Comparison of ENCODE assay signal across 8 cellular contexts in the genomic region with DNA sequence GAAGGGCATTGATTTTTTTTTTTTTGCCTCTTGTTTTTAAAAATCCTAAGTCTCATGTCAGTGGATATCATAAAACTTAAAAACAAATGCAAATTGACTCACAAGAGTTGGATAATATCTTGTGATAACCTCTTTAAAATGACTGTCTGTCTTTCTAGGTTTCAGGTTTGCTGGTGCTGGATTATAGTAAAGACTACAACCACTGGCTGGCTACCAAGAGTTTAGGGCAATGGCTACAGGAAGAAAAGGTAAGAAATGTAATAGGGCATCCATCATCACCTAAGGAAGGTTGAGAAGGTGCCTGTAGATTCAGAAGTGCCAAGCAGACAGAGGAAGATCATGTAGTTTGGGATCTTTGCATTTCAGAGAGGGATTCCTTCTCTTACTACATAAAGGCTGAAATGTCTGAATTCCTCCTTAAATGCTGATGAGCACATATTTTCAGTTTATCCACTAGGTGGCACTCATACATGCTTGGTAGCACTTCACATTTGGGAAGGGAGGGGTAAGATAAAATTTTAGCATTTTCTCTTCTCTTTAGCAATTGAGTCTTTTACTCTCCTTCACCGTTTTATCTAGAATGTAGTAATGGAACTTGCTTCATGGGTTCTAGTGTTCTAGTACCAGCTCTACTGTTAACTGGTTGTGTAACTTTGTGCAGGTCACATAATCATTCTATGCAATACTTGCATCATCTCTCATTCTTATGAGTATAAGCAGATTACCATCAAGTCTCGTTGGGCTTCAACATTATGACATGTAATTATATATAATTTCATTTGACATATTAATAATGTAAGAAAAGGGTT. TPM values are rescaled to one million over a fixed set of nuclear protein-coding genes. Genes with fewer than 3 reads are reported as not detected.
DNase-seq lines count a peak whose midpoint lies in the region; ATAC-seq, FAIRE-seq and TF ChIP-seq lines count a peak whose summit lies in the region.

No MANE protein-coding gene starts in this region.

- H3K4me2 ChIP-seq in A549 = no peak overlapping the region
- no peak overlapping the region for H3K4me2 ChIP-seq in parathyroid adenoma (ENCODE audit: low read length)

- H3K9me3 ChIP-seq in A549 = no peaks in the 10 kb centered on the region
- no peaks in the 10 kb centered on the region for H3K9me3 ChIP-seq in parathyroid adenoma (ENCODE audit: control insufficient read depth, low read length)

- H3K27ac ChIP-seq in A549 = no peak overlapping the region; a peak in 1 of 6 replicates
- no peak overlapping the region for H3K27ac ChIP-seq in parathyroid adenoma

- WGBS in A549 (ENCODE audit: missing lambda C conversion rate) = 4% methylated on average over 2 of the region's 2 CpGs

- H3K4me1 ChIP-seq in A549 (no peaks in the 10 kb centered on the region), parathyroid adenoma (no peaks in the 10 kb centered on the region)

- DNase-seq in A549 (ENCODE audit: low read depth in 1 of 2, low spot score in 1 of 2) (peak; percentile 18 to 56), GM06990 (ENCODE audit: extremely low read depth, insufficient read length) (peak; percentile 18), H4 (ENCODE audit: low spot score) (peak; percentile 49), SHP77 treated with DMSO at 0.1 percent for 48 hours (lab: John Stamatoyannopoulos, UW) (peak; percentile 72), fibroblast of gingiva (ENCODE audit: low read depth) (peak; percentile 51)
- peak; percentile 41 for DNase-seq in Jurkat, Clone E6-1 (ENCODE audit: low read depth, low spot score)
- no peak for DNase-seq in activated effector memory CD4-positive, alpha-beta T cell treated with anti-CD3 and anti-CD28 coated beads, Interleukin-2, amount 50 U/mL, for 16 hours

- TF ChIP-seq EP300 in A549 (IDR thresholded peaks at IDR 0.05) = no peak

- H3K27me3 ChIP-seq in GM06990 (replicated peaks; ENCODE audit: control insufficient read depth, insufficient read depth, low read length) (no peaks in the 10 kb centered on the region), parathyroid adenoma (ENCODE audit: control insufficient read depth, insufficient read depth, low read length) (no peaks in the 10 kb centered on the region)

- CTCF ChIA-PET in A549 (lab: Yijun Ruan, JAX) = interaction anchor here (1.5 kb wide), 1 partner anchor 16 kb away, joined by 4 read pairs; no protein-coding TSS in a partner anchor

- H3K9ac ChIP-seq in parathyroid adenoma = no peak overlapping the region

- no peaks in the 10 kb centered on the region for H3K79me2 ChIP-seq in parathyroid adenoma

- TF ChIP-seq CTCF in A549 (IDR thresholded peaks at IDR 0.05) = peak; percentile 73
- peak; percentile 72 for TF ChIP-seq CTCF in GM06990 (IDR thresholded peaks at IDR 0.05; ENCODE audit: insufficient read depth, low read length, poor library complexity, severe bottlenecking)
- TF ChIP-seq CTCF in parathyroid adenoma (IDR thresholded peaks at IDR 0.05) = peak; percentile 73

- H3K4me3 ChIP-seq in A549 (no peak overlapping the region), GM06990 (replicated peaks; ENCODE audit: low read depth, low read length) (no peak overlapping the region), parathyroid adenoma (ENCODE audit: low read depth, low read length) (no peak overlapping the region)
- no peak overlapping the region for H3K4me3 ChIP-seq in Jurkat, Clone E6-1 (ENCODE audit: low read length)

- peak; percentile 70 for FAIRE-seq in A549 (lab: Jason Lieb, UNC)

- H2AFZ ChIP-seq in parathyroid adenoma = peak overlapping the region; percentile 51

- ATAC-seq in A549 = peak in 1 of 2 experiments; percentile 85; a peak in 3 of 6 replicates

- no peak for TF ChIP-seq POLR2A in A549 (IDR thresholded peaks at IDR 0.05; ENCODE audit: low read length)

- no peaks in the 10 kb centered on the region for H3K36me3 ChIP-seq in GM06990 (ENCODE audit: control insufficient read depth, insufficient read depth, low read length)
- no peaks in the 10 kb centered on the region for H3K36me3 ChIP-seq in parathyroid adenoma (ENCODE audit: control insufficient read depth, insufficient read depth, low read length)

- POLR2A ChIA-PET in A549 (lab: Yijun Ruan, JAX) = no interaction called here

- TF ChIP-seq RAD21 in A549 (conservative IDR thresholded peaks at IDR 0.05 in 1 of 2, IDR thresholded peaks at IDR 0.05 in 1 of 2) = peak; percentile 47 to 51; a peak in 4 of 5 replicates

TF ChIP-seq in A549, 52 proteins besides CTCF, POLR2A, EP300 and RAD21:
- peak; percentile 46 for TF ChIP-seq SMC3 (IDR thresholded peaks at IDR 0.05)
- TF ChIP-seq CEBPB (IDR thresholded peaks at IDR 0.05) = 0 out of 4 replicates have a peak, but pooled peaks of 1 of the 2 experiments have one; percentile 23
- no peak for TF ChIP-seq JUNB (IDR thresholded peaks at IDR 0.05)
- TF ChIP-seq MAFK (IDR thresholded peaks at IDR 0.05; ENCODE audit: partially characterized antibody) = peak; percentile 90
- no peak for TF ChIP-seq RFX5 (IDR thresholded peaks at IDR 0.05)
- TF ChIP-seq PHF8 (IDR thresholded peaks at IDR 0.05; ENCODE audit: borderline replicate concordance, low read depth) = no peak

RNA-seq across cellular contexts. Expression of a gene that starts 21.1 kb away (rescaled TPM):
- 59.3 and 61.3 TPM in 2 replicates for polyA plus RNA-seq in A549 (2011; rRNA removed)
- polyA plus RNA-seq in A549 (2012; cell fraction: cytosol; rRNA removed) = 4.0 and 4.8 TPM in 2 replicates
- polyA plus RNA-seq in A549 (2012; cell fraction: nucleus; rRNA removed) = 9.1 and 13.2 TPM in 2 replicates
- 15.1 to 16.1 TPM (median 15.9 TPM) in 3 replicates for polyA plus RNA-seq in A549 (2017; fragmentation: RNase III; extraction: RNeasy Plus Mini Kit Qiagen cat#74134 plus additional on column Dnase treatment)
- polyA minus RNA-seq in A549 (2011; rRNA and poly(A)+ RNA removed) = 87.9 and 142 TPM in 2 replicates
- 19.3 and 30.4 TPM in 2 replicates for total RNA-seq in H4 (2014; rRNA removed; shearing (Covaris generic))
- polyA plus RNA-seq in Jurkat, Clone E6-1 (2012; ENCODE audit: insufficient read depth, insufficient read length) = 1.4 TPM
